In genomic region chr1:111733183-111733995, GRCh38 we compare ENCODE assay signal across 8 cellular contexts. TPM values are rescaled to one million over a fixed set of nuclear protein-coding genes. Genes with fewer than 3 reads are reported as not detected.
DNase-seq lines count a peak whose midpoint lies in the region; FAIRE-seq and TF ChIP-seq lines count a peak whose summit lies in the region.

No MANE protein-coding gene starts in this region.

- peak; percentile 29 for FAIRE-seq in keratinocyte (lab: Jason Lieb, UNC)

- dilution Hi-C loops in keratinocyte (cut with MboI; ENCODE audit: extremely low pct_ligation_motif_present, low sequenced_read_pairs): no loop called here

- H3K4me2 ChIP-seq in keratinocyte (ENCODE audit: control insufficient read depth, extremely low read depth, insufficient read depth, low read depth, low read length): peak overlapping the region; percentile 17

- no peaks in the 10 kb centered on the region for H3K9me1 ChIP-seq in keratinocyte (ENCODE audit: control insufficient read depth, extremely low read depth, insufficient read depth, low read length)

- H3K27ac ChIP-seq in angular gyrus (ENCODE audit: low read depth, low read length) (peak overlapping the region; percentile 57), keratinocyte (ENCODE audit: control insufficient read depth, insufficient read depth, low read length) (no peak overlapping the region), temporal lobe (ENCODE audit: low read depth, low read length) (peak overlapping the region; percentile 52)

- CTCF ChIA-PET in GM10248 (lab: Yijun Ruan, JAX): interaction anchor here (1.2 to 8.8 kb wide), 7 partner anchors 13 to 251 kb away, joined by 3 to 79 read pairs (median 10); partner anchors contain the start of gene DDX20

- POLR2A ChIA-PET in GM10248 (lab: Yijun Ruan, JAX): interaction anchor here (1.2 kb wide), 1 partner anchor 8 kb away, joined by 3 read pairs; no protein-coding TSS in a partner anchor

- H3K4me1 ChIP-seq in keratinocyte (ENCODE audit: control insufficient read depth, extremely low read depth, insufficient read depth, low read length): peaks cover 20% of the 10 kb centered on the region

- no peak overlapping the region for H2AFZ ChIP-seq in keratinocyte (ENCODE audit: control insufficient read depth, low read length)

- DNase-seq in Kasumi-1 (lab: John Stamatoyannopoulos, UW) (peak; percentile 92 to 94), keratinocyte (ENCODE audit: low read depth, low spot score) (no peak), NCI-H1436 treated with DMSO at 0.1 percent for 48 hours (lab: John Stamatoyannopoulos, UW) (no peak), GM10248 (ENCODE audit: extremely low spot score) (no peak)
- DNase-seq in stimulated activated naive CD4-positive, alpha-beta T cell treated with Interleukin-2 at 50 U/mL for 16 hours (lab: John Stamatoyannopoulos, UW): no peak
- no peak for DNase-seq in activated CD4-positive, alpha-beta T cell treated with anti-CD3 and anti-CD28 coated beads, Interleukin-2, amount 50 U/mL, for 1 hour

- H3K27me3 ChIP-seq in keratinocyte (ENCODE audit: control insufficient read depth, extremely low read depth, insufficient read depth, low read length): no peaks in the 10 kb centered on the region

- no peaks in the 10 kb centered on the region for H4K20me1 ChIP-seq in keratinocyte (ENCODE audit: control insufficient read depth, extremely low read depth, insufficient read depth, low read length)

- TF ChIP-seq CTCF in keratinocyte (optimal IDR thresholded peaks at IDR 0.05 in 1 of 3, IDR thresholded peaks at IDR 0.05 in 1 of 3, conservative IDR thresholded peaks at IDR 0.05 in 1 of 3; ENCODE audit: extremely low read depth in 1 of 3, insufficient read depth in 2 of 3, low read length in 3 of 3) (no peak), GM10248 (IDR thresholded peaks at IDR 0.05; ENCODE audit: control extremely low read depth, extremely low read depth, low read depth, missing control alignments) (no peak)

- H3K36me3 ChIP-seq in keratinocyte (ENCODE audit: control insufficient read depth in 2 of 2, extremely low read depth in 1 of 2, insufficient read depth in 2 of 2, low read length in 2 of 2): no peaks in the 10 kb centered on the region

- H3K9ac ChIP-seq in keratinocyte (ENCODE audit: control insufficient read depth, extremely low read depth, insufficient read depth, low read length): no peak overlapping the region

- no peaks in the 10 kb centered on the region for H3K79me2 ChIP-seq in keratinocyte (ENCODE audit: control insufficient read depth, insufficient read depth, low read length)

- H3K4me3 ChIP-seq in keratinocyte (ENCODE audit: control insufficient read depth in 2 of 3, extremely low read depth in 1 of 3, insufficient read depth in 2 of 3, low read depth in 1 of 3, low read length in 3 of 3): no peak overlapping the region

- H3K9me3 ChIP-seq in keratinocyte (ENCODE audit: control insufficient read depth, low read depth, low read length): no peaks in the 10 kb centered on the region

RNA-seq across cellular contexts. Expression of gene INKA2, which starts 5.8 kb away (rescaled TPM):
- polyA plus RNA-seq in keratinocyte: 1.8 to 2.8 TPM (median 2.7 TPM) in 3 replicates
- 1.2 TPM for polyA plus RNA-seq in keratinocyte (2011; ENCODE audit: low read depth)
- polyA plus RNA-seq in keratinocyte (2011; cell fraction: cytosol; rRNA removed): 1.7 and 2.0 TPM in 2 replicates
- polyA plus RNA-seq in keratinocyte (2011; cell fraction: nucleus; rRNA removed): 4.0 and 5.1 TPM in 2 replicates
- polyA plus RNA-seq in keratinocyte (2012; ENCODE audit: low replicate concordance): 1.8 and 2.2 TPM in 2 replicates
- 0.93 to 6.4 TPM in 2 of 3 replicates, not detected in the other for polyA minus RNA-seq in keratinocyte
- 1.9 TPM for polyA minus RNA-seq in keratinocyte (2011; cell fraction: cytosol; rRNA and poly(A)+ RNA removed)
- polyA minus RNA-seq in keratinocyte (2011; cell fraction: nucleus; rRNA and poly(A)+ RNA removed): 1.8 and 3.2 TPM in 2 replicates
- 2.7 TPM for total RNA-seq in temporal lobe

RNA-seq across cellular contexts. Expression of gene DDX20, which starts 22.3 kb away (rescaled TPM):
- polyA plus RNA-seq in keratinocyte: 9.6 to 14.8 TPM (median 11.6 TPM) in 3 replicates
- 5.7 TPM for polyA plus RNA-seq in keratinocyte (2011; ENCODE audit: low read depth)
- polyA plus RNA-seq in keratinocyte (2011; cell fraction: cytosol; rRNA removed): 6.6 and 13.6 TPM in 2 replicates
- polyA plus RNA-seq in keratinocyte (2011; cell fraction: nucleus; rRNA removed): 12.8 and 17.8 TPM in 2 replicates
- polyA plus RNA-seq in keratinocyte (2012; ENCODE audit: low replicate concordance): 6.2 and 10.7 TPM in 2 replicates
- polyA minus RNA-seq in keratinocyte: 3.6 to 15.5 TPM (median 9.4 TPM) in 3 replicates
- polyA minus RNA-seq in keratinocyte (2011; cell fraction: cytosol; rRNA and poly(A)+ RNA removed): 11.5 TPM
- 10.6 and 13.3 TPM in 2 replicates for polyA minus RNA-seq in keratinocyte (2011; cell fraction: nucleus; rRNA and poly(A)+ RNA removed)
- 17.0 TPM for total RNA-seq in temporal lobe

Comparison
In these comparisons a context has a peak if more than half of its experiments do, and no peak if none do; other contexts are left out.
1. DNase-seq: peak in Kasumi-1 (2 of 2); none in keratinocyte (single experiment), stimulated activated naive CD4-positive, alpha-beta T cell treated with Interleukin-2 at 50 U/mL for 16 hours (single experiment), NCI-H1436 treated with DMSO at 0.1 percent for 48 hours (single experiment), GM10248 (single experiment) and activated CD4-positive, alpha-beta T cell treated with anti-CD3 and anti-CD28 coated beads, Interleukin-2, amount 50 U/mL, for 1 hour (single experiment).